In genomic region chr22:38737302-38738060, GRCh38 we compare ENCODE assay signal across 13 cellular contexts. TPM values are rescaled to one million over a fixed set of nuclear protein-coding genes. Genes with fewer than 3 reads are reported as not detected.
DNase-seq lines count a peak whose midpoint lies in the region; ATAC-seq, FAIRE-seq and TF ChIP-seq lines count a peak whose summit lies in the region.
"Had no signal": no experiment of that assay in that cellular context is flagged by ENCODE, and none has a peak within 500 bp of the region (broad histone marks: within the 10 kb centered on the region; RNA-seq: fewer than 3 reads in every experiment).

No MANE protein-coding gene starts in this region.

- H3K27ac ChIP-seq in heart right ventricle, result peak overlapping the region in 1 of 10 donors; percentile 6
- H3K27ac ChIP-seq: parathyroid adenoma had no signal

- TF ChIP-seq CTCF in heart right ventricle (IDR thresholded peaks at IDR 0.05) (no peak), glutamatergic neuron (IDR thresholded peaks at IDR 0.05; ENCODE audit: partially characterized antibody, unreplicated experiment) (no peak)

- H3K27ac Mint-ChIP-seq in activated T-helper 1 cell treated with anti-CD3 and anti-CD28 coated beads, Interleukin-12 subunit alpha, Interleukin-12 subunit beta, Interleukin-2, Interleukin-4 antibody, amounts not matched to agents 30 ng/mL and 10 ng/mL and 1 ng/mL, durations not matched to agents 14 hours and 24 hours and 36 hours, result peak overlapping the region; percentile 61
- no peak overlapping the region for H3K27ac Mint-ChIP-seq in glutamatergic neuron (ENCODE audit: unreplicated experiment)

- peaks cover 25 to 100% (median 66%) of the 10 kb centered on the region in 9 donors for H3K36me3 ChIP-seq in heart right ventricle

- H3K27me3 ChIP-seq in heart right ventricle, result no peaks in the 10 kb centered on the region

- WGBS in heart right ventricle, 2 donors, result 79 to 84% methylated on average over 21 of the region's 21 CpGs

- H3K9me3 ChIP-seq in heart right ventricle, result no peaks in the 10 kb centered on the region

- H3K4me3 Mint-ChIP-seq in activated T-helper 1 cell treated with anti-CD3 and anti-CD28 coated beads, Interleukin-12 subunit alpha, Interleukin-12 subunit beta, Interleukin-2, Interleukin-4 antibody, amounts not matched to agents 30 ng/mL and 10 ng/mL and 1 ng/mL, durations not matched to agents 14 hours and 24 hours and 36 hours, result no peak overlapping the region
- H3K4me3 Mint-ChIP-seq in glutamatergic neuron (ENCODE audit: unreplicated experiment), result peak overlapping the region; percentile 54

- H3K9me3 Mint-ChIP-seq in activated T-helper 1 cell treated with anti-CD3 and anti-CD28 coated beads, Interleukin-12 subunit alpha, Interleukin-12 subunit beta, Interleukin-2, Interleukin-4 antibody, amounts not matched to agents 30 ng/mL and 10 ng/mL and 1 ng/mL, durations not matched to agents 14 hours and 24 hours and 36 hours, result no peaks in the 10 kb centered on the region
- peaks cover 14% of the 10 kb centered on the region for H3K9me3 Mint-ChIP-seq in glutamatergic neuron (ENCODE audit: unreplicated experiment)

- ATAC-seq in Right ventricle myocardium superior (ENCODE audit: poor library complexity), result no peak
- ATAC-seq in heart right ventricle, result no peak
- no peak for ATAC-seq in HG03196 (IDR thresholded peaks at IDR 0.05; ENCODE audit: unreplicated experiment)
- ATAC-seq: left colon, SK-N-SH treated with all-trans-retinoic acid at 6 μM for 48 hours had no signal

- intact Hi-C loops in Right ventricle myocardium superior (cut with DNase I) (no loop called here), heart right ventricle (cut with DNase I) (no loop called here)
- intact Hi-C loops in activated T-helper 1 cell treated with anti-CD3 and anti-CD28 coated beads, Interleukin-12 subunit alpha, Interleukin-12 subunit beta, Interleukin-2, Interleukin-4 antibody, amounts not matched to agents 30 ng/mL and 10 ng/mL and 1 ng/mL, durations not matched to agents 14 hours and 24 hours and 36 hours (cut with micrococcal nuclease), result no loop called here

- peaks cover 50% of the 10 kb centered on the region for H3K36me3 Mint-ChIP-seq in activated T-helper 1 cell treated with anti-CD3 and anti-CD28 coated beads, Interleukin-12 subunit alpha, Interleukin-12 subunit beta, Interleukin-2, Interleukin-4 antibody, amounts not matched to agents 30 ng/mL and 10 ng/mL and 1 ng/mL, durations not matched to agents 14 hours and 24 hours and 36 hours (ENCODE audit: low read depth)
- H3K36me3 Mint-ChIP-seq in glutamatergic neuron (ENCODE audit: unreplicated experiment), result no peaks in the 10 kb centered on the region

- H3K4me3 ChIP-seq in heart right ventricle, result no peak overlapping the region

- FAIRE-seq in urothelium cell line (lab: Jason Lieb, UNC), result peak; percentile 13

- H3K4me1 Mint-ChIP-seq in activated T-helper 1 cell treated with anti-CD3 and anti-CD28 coated beads, Interleukin-12 subunit alpha, Interleukin-12 subunit beta, Interleukin-2, Interleukin-4 antibody, amounts not matched to agents 30 ng/mL and 10 ng/mL and 1 ng/mL, durations not matched to agents 14 hours and 24 hours and 36 hours (ENCODE audit: low read depth), result peaks cover 50% of the 10 kb centered on the region
- H3K4me1 Mint-ChIP-seq in glutamatergic neuron (ENCODE audit: low read depth, unreplicated experiment), result peaks cover 18% of the 10 kb centered on the region

- H3K27me3 Mint-ChIP-seq in activated T-helper 1 cell treated with anti-CD3 and anti-CD28 coated beads, Interleukin-12 subunit alpha, Interleukin-12 subunit beta, Interleukin-2, Interleukin-4 antibody, amounts not matched to agents 30 ng/mL and 10 ng/mL and 1 ng/mL, durations not matched to agents 14 hours and 24 hours and 36 hours (ENCODE audit: insufficient read depth), result no peaks in the 10 kb centered on the region
- H3K27me3 Mint-ChIP-seq in glutamatergic neuron (ENCODE audit: unreplicated experiment), result peaks cover 10% of the 10 kb centered on the region

- H3K4me1 ChIP-seq in heart right ventricle, result peaks cover 9 to 59% (median 25%) of the 10 kb centered on the region in 9 donors
- H3K4me1 ChIP-seq: parathyroid adenoma had no signal

- peak; percentile 20 for DNase-seq in Right ventricle myocardium superior
- DNase-seq in heart right ventricle, result no peak
- DNase-seq in activated T-helper 1 cell treated with anti-CD3 and anti-CD28 coated beads, Interleukin-12 subunit alpha, Interleukin-12 subunit beta, Interleukin-2, Interleukin-4 antibody, amounts not matched to agents 30 ng/mL and 10 ng/mL and 1 ng/mL, durations not matched to agents 14 hours and 24 hours and 36 hours (ENCODE audit: low spot score), result no peak
- no peak for DNase-seq in glutamatergic neuron
- no peak for DNase-seq in urothelium cell line (ENCODE audit: low spot score)
- no peak for DNase-seq in NCI-H2107 (lab: John Stamatoyannopoulos, UW)
- no peak for DNase-seq in NCI-H226
- DNase-seq: left colon; NCI-H1105 treated with DMSO at 0.1 percent for 48 hours; stimulated activated CD4-positive, alpha-beta T cell treated with anti-CD3 and anti-CD28 coated beads, Interleukin-2, amount 100 ng/mL, for 24 hours had no signal

RNA-seq across cellular contexts. Expression of gene SUN2, which starts 18.3 kb away (rescaled TPM):
- total RNA-seq in Right ventricle myocardium superior (117 TPM), heart right ventricle (100 to 1,000 TPM in 5 of 10 donors, 10 to 100 TPM in 5; 70.2 to 178 (median 97.2) TPM), glutamatergic neuron (ENCODE audit: unreplicated experiment) (174 TPM)
- polyA plus RNA-seq in heart right ventricle, result 100 to 1,000 TPM in 1 of 2 donors, 10 to 100 TPM in 1; 38.6 to 112 TPM
- total RNA-seq in activated T-helper 1 cell treated with anti-CD3 and anti-CD28 coated beads, Interleukin-12 subunit alpha, Interleukin-12 subunit beta, Interleukin-2, Interleukin-4 antibody, amounts not matched to agents 30 ng/mL and 10 ng/mL and 1 ng/mL, durations not matched to agents 14 hours and 24 hours and 36 hours, result 146 and 154 TPM in 2 replicates

RNA-seq across cellular contexts. Expression of gene GTPBP1, which starts 31.7 kb away (rescaled TPM):
- 30.6 TPM for total RNA-seq in Right ventricle myocardium superior
- 10 to 100 TPM; 23.0 to 53.2 (median 34.2) TPM for total RNA-seq in heart right ventricle
- 10 to 100 TPM; 13.5 to 18.4 TPM for polyA plus RNA-seq in heart right ventricle
- 102 and 111 TPM in 2 replicates for total RNA-seq in activated T-helper 1 cell treated with anti-CD3 and anti-CD28 coated beads, Interleukin-12 subunit alpha, Interleukin-12 subunit beta, Interleukin-2, Interleukin-4 antibody, amounts not matched to agents 30 ng/mL and 10 ng/mL and 1 ng/mL, durations not matched to agents 14 hours and 24 hours and 36 hours
- 55.6 TPM for total RNA-seq in glutamatergic neuron (ENCODE audit: unreplicated experiment)

RNA-seq across cellular contexts. Expression of gene JOSD1, which starts 36.7 kb away (rescaled TPM):
- total RNA-seq in Right ventricle myocardium superior (17.2 TPM), heart right ventricle (10 to 100 TPM; 13.7 to 37.3 (median 21.8) TPM), glutamatergic neuron (ENCODE audit: unreplicated experiment) (51.0 TPM)
- 10 to 100 TPM in 1 of 2 donors, 1 to 10 TPM in 1; 9.6 to 24.2 TPM for polyA plus RNA-seq in heart right ventricle
- 77.7 and 86.0 TPM in 2 replicates for total RNA-seq in activated T-helper 1 cell treated with anti-CD3 and anti-CD28 coated beads, Interleukin-12 subunit alpha, Interleukin-12 subunit beta, Interleukin-2, Interleukin-4 antibody, amounts not matched to agents 30 ng/mL and 10 ng/mL and 1 ng/mL, durations not matched to agents 14 hours and 24 hours and 36 hours

RNA-seq across cellular contexts. Expression of gene TOMM22, which starts 55.7 kb away (rescaled TPM):
- total RNA-seq in Right ventricle myocardium superior (60.9 TPM), heart right ventricle (10 to 100 TPM; 55.7 to 86.2 (median 72.2) TPM), glutamatergic neuron (ENCODE audit: unreplicated experiment) (61.0 TPM)
- polyA plus RNA-seq in heart right ventricle, result 10 to 100 TPM; 23.0 to 40.7 TPM
- total RNA-seq in activated T-helper 1 cell treated with anti-CD3 and anti-CD28 coated beads, Interleukin-12 subunit alpha, Interleukin-12 subunit beta, Interleukin-2, Interleukin-4 antibody, amounts not matched to agents 30 ng/mL and 10 ng/mL and 1 ng/mL, durations not matched to agents 14 hours and 24 hours and 36 hours, result 153 and 156 TPM in 2 replicates

RNA-seq across cellular contexts. Expression of gene DNAL4, which starts 56.5 kb away (rescaled TPM):
- total RNA-seq in Right ventricle myocardium superior, result 12.2 TPM
- total RNA-seq in heart right ventricle, result 10 to 100 TPM in 4 of 10 donors, 1 to 10 TPM in 6; 8.3 to 11.7 (median 9.9) TPM
- polyA plus RNA-seq in heart right ventricle, result 10 to 100 TPM in 1 of 2 donors, 1 to 10 TPM in 1; 7.7 to 10.7 TPM
- total RNA-seq in activated T-helper 1 cell treated with anti-CD3 and anti-CD28 coated beads, Interleukin-12 subunit alpha, Interleukin-12 subunit beta, Interleukin-2, Interleukin-4 antibody, amounts not matched to agents 30 ng/mL and 10 ng/mL and 1 ng/mL, durations not matched to agents 14 hours and 24 hours and 36 hours, result 5.0 TPM in 2 replicates
- total RNA-seq in glutamatergic neuron (ENCODE audit: unreplicated experiment), result 19.4 TPM
